Comparison of ENCODE assay signal across 1 cellular context in the genomic region with DNA sequence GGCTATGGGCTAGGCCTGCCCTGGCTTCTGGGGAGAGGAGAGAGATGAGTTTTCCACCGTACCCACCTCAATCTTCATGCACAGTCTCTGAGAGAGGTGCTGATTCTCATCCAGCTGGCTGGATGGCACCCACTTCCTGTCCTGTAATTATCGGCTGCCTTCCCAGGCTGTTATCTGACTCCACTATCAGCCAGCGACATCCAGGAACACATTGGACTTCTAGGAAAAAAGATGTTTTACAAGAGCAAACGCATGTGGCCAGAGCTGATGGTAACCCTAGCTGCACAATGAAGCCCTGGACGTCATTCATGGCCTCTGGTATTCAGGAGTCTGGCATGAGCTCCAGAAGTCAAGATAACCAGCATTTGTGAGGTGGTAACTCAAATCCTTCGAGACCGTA.
TF ChIP-seq lines count a peak whose summit lies in the region.

No MANE protein-coding gene starts in this region.

TF ChIP-seq in K562, 482 proteins besides CTCF, POLR2A, EP300 and RAD21 (continued from another document and continues in another):
- no peak for TF ChIP-seq ZNF551 (CRISPR knock-in tag; IDR thresholded peaks at IDR 0.05)
- TF ChIP-seq ZNF140 (CRISPR knock-in tag; IDR thresholded peaks at IDR 0.05), result no peak
- TF ChIP-seq PBX2 (CRISPR knock-in tag; IDR thresholded peaks at IDR 0.05; ENCODE audit: low read depth), result no peak
- TF ChIP-seq PBX2 (tag; conservative IDR thresholded peaks at IDR 0.05; ENCODE audit: low read depth), result no peak
- TF ChIP-seq CREB3L1 (IDR thresholded peaks at IDR 0.05; ENCODE audit: borderline replicate concordance, low read depth), result no peak
- TF ChIP-seq, protein P1, sequence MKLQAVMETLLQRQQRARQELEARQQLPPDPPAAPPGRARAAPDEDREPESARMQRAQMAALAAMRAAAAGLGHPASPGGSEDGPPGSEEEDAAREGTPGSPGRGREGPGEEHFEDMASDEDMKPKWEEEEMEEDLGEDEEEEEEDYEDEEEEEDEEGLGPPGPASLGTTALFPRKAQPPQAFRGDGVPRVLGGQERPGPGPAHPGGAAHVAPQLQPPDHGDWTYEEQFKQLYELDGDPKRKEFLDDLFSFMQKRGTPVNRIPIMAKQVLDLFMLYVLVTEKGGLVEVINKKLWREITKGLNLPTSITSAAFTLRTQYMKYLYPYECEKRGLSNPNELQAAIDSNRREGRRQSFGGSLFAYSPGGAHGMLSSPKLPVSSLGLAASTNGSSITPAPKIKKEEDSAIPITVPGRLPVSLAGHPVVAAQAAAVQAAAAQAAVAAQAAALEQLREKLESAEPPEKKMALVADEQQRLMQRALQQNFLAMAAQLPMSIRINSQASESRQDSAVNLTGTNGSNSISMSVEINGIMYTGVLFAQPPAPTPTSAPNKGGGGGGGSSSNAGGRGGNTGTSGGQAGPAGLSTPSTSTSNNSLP (IDR thresholded peaks at IDR 0.05; ENCODE audit: borderline replicate concordance, low read depth, low read length), result no peak
- no peak for TF ChIP-seq ESRRB (CRISPR knock-in tag; IDR thresholded peaks at IDR 0.05; ENCODE audit: borderline replicate concordance)
- no peak for TF ChIP-seq ZBTB43 (CRISPR knock-in tag; IDR thresholded peaks at IDR 0.05)
- no peak for TF ChIP-seq EHMT2 (IDR thresholded peaks at IDR 0.05)
- TF ChIP-seq PHTF2 (CRISPR knock-in tag; IDR thresholded peaks at IDR 0.05), result no peak
- TF ChIP-seq, protein P2, sequence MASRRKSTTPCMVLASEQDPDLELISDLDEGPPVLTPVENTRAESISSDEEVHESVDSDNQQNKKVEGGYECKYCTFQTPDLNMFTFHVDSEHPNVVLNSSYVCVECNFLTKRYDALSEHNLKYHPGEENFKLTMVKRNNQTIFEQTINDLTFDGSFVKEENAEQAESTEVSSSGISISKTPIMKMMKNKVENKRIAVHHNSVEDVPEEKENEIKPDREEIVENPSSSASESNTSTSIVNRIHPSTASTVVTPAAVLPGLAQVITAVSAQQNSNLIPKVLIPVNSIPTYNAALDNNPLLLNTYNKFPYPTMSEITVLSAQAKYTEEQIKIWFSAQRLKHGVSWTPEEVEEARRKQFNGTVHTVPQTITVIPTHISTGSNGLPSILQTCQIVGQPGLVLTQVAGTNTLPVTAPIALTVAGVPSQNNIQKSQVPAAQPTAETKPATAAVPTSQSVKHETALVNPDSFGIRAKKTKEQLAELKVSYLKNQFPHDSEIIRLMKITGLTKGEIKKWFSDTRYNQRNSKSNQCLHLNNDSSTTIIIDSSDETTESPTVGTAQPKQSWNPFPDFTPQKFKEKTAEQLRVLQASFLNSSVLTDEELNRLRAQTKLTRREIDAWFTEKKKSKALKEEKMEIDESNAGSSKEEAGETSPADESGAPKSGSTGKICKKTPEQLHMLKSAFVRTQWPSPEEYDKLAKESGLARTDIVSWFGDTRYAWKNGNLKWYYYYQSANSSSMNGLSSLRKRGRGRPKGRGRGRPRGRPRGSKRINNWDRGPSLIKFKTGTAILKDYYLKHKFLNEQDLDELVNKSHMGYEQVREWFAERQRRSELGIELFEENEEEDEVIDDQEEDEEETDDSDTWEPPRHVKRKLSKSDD (conservative IDR thresholded peaks at IDR 0.05; ENCODE audit: low read length), result no peak
- no peak for TF ChIP-seq NR2C1 (IDR thresholded peaks at IDR 0.05)
- TF ChIP-seq NR2C1 (tag; IDR thresholded peaks at IDR 0.05), result no peak
- no peak for TF ChIP-seq IRF2 (CRISPR knock-in tag; IDR thresholded peaks at IDR 0.05)
- no peak for TF ChIP-seq ZNF561 (CRISPR knock-in tag; conservative IDR thresholded peaks at IDR 0.05)
- no peak for TF ChIP-seq SLC30A9 (CRISPR knock-in tag; IDR thresholded peaks at IDR 0.05)
- TF ChIP-seq, protein P3, sequence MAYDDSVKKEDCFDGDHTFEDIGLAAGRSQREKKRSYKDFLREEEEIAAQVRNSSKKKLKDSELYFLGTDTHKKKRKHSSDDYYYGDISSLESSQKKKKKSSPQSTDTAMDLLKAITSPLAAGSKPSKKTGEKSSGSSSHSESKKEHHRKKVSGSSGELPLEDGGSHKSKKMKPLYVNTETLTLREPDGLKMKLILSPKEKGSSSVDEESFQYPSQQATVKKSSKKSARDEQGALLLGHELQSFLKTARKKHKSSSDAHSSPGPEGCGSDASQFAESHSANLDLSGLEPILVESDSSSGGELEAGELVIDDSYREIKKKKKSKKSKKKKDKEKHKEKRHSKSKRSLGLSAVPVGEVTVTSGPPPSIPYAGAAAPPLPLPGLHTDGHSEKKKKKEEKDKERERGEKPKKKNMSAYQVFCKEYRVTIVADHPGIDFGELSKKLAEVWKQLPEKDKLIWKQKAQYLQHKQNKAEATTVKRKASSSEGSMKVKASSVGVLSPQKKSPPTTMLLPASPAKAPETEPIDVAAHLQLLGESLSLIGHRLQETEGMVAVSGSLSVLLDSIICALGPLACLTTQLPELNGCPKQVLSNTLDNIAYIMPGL (CRISPR knock-in tag; IDR thresholded peaks at IDR 0.05), result no peak
- no peak for TF ChIP-seq SAFB2 (IDR thresholded peaks at IDR 0.05; ENCODE audit: borderline replicate concordance, low read depth, low read length, severe bottlenecking)
- no peak for TF ChIP-seq POLR2H (tag; IDR thresholded peaks at IDR 0.05; ENCODE audit: low read depth)
- no peak for TF ChIP-seq THAP7 (CRISPR knock-in tag; IDR thresholded peaks at IDR 0.05)
- TF ChIP-seq SMARCA4 (IDR thresholded peaks at IDR 0.05), result peak; percentile 57; the same call in 1 of the 2 replicates
- TF ChIP-seq PTTG1 (tag; IDR thresholded peaks at IDR 0.05; ENCODE audit: low read depth), result no peak
- no peak for TF ChIP-seq CREM (IDR thresholded peaks at IDR 0.05; ENCODE audit: low read depth)
- no peak for TF ChIP-seq SMARCE1 (IDR thresholded peaks at IDR 0.05)
- no peak for TF ChIP-seq PHB (CRISPR knock-in tag; IDR thresholded peaks at IDR 0.05)
- TF ChIP-seq ARNT (IDR thresholded peaks at IDR 0.05), result no peak
- TF ChIP-seq FOXK2 (conservative IDR thresholded peaks at IDR 0.05 in 1 of 2, IDR thresholded peaks at IDR 0.05 in 1 of 2; ENCODE audit: low read depth in 2 of 2), result no peak
- no peak for TF ChIP-seq ATF6 (CRISPR knock-in tag; IDR thresholded peaks at IDR 0.05)
- TF ChIP-seq SREBF2 (CRISPR knock-in tag; IDR thresholded peaks at IDR 0.05), result no peak
- TF ChIP-seq TEAD2 (tag; IDR thresholded peaks at IDR 0.05), result no peak
- TF ChIP-seq TFAM (CRISPR knock-in tag; conservative IDR thresholded peaks at IDR 0.05), result no peak
- peak; percentile 53; the same call in 1 of the 2 replicates for TF ChIP-seq SOX6 (IDR thresholded peaks at IDR 0.05)
- TF ChIP-seq FOXA3 (CRISPR knock-in tag; conservative IDR thresholded peaks at IDR 0.05 in 1 of 2, IDR thresholded peaks at IDR 0.05 in 1 of 2), result no peak
- no peak for TF ChIP-seq ZNF398 (CRISPR knock-in tag; IDR thresholded peaks at IDR 0.05)
- TF ChIP-seq ESRRA (IDR thresholded peaks at IDR 0.05; ENCODE audit: borderline replicate concordance, low read depth), result no peak; the same call in 1 of the 2 replicates
- TF ChIP-seq ARHGAP35 (IDR thresholded peaks at IDR 0.05; ENCODE audit: partially characterized antibody), result no peak
- TF ChIP-seq NFXL1 (CRISPR knock-in tag; IDR thresholded peaks at IDR 0.05), result no peak
- TF ChIP-seq ZC3H8 (IDR thresholded peaks at IDR 0.05), result no peak
- TF ChIP-seq CSDE1 (IDR thresholded peaks at IDR 0.05), result no peak
- peak; percentile 77 for TF ChIP-seq SMAD4 (CRISPR knock-in tag; conservative IDR thresholded peaks at IDR 0.05)
- TF ChIP-seq BACH1 (tag; IDR thresholded peaks at IDR 0.05), result no peak
- TF ChIP-seq FOXP4 (CRISPR knock-in tag; IDR thresholded peaks at IDR 0.05; ENCODE audit: borderline replicate concordance), result no peak
